ENCODE assay signal across 16 cellular contexts in the genomic region with DNA sequence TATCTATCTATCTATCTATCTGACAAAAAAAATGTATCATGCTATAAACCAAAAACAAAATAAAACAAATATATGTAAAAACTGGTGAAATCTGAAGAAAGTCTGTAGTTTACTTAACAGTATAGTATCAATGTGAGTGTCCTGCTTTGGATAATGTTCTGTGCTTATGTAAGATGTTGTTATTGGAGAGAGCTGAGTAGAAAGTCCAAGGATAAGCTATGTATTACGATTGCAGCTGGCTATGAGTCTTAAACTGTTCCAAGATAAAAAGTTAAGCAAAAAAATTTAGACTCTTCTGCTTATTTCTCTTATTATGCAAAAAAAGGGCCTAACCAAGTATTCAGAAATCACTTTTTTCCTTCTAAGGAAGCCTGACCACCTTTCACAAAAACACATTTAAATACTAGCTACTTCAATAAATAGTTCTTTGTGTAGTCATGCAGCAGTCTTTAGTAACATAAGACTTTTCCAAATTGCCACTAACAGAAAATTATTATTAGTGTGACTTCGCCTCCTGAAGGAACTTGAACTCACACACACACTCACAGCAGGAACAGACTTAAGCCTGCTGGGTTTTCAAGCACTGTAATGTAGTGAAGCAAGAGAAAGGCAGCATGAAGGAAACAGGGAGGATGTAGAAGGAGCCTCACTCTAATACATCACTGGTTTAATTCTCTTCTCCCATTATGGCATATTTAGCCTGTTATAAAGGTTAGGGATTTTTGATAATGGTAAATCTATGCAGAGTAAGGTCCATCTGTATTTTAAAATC.
DNase-seq lines count a peak whose midpoint lies in the region; ATAC-seq and TF ChIP-seq lines count a peak whose summit lies in the region.
"Had no signal": no experiment of that assay in that cellular context is flagged by ENCODE, and none has a peak within 500 bp of the region (broad histone marks: within the 10 kb centered on the region; RNA-seq: fewer than 3 reads in every experiment).

No MANE protein-coding gene starts in this region.

- no peaks in the 10 kb centered on the region for H3K9me3 ChIP-seq in right lobe of liver
- H3K9me3 ChIP-seq: BE2C had no signal

- H3K27ac ChIP-seq in right lobe of liver, result peak overlapping the region in 2 of 3 donors; percentile 5 to 27
- H3K27ac ChIP-seq: KMS-11 had no signal

- no peaks in the 10 kb centered on the region for H3K4me1 ChIP-seq in right lobe of liver
- H3K4me1 ChIP-seq: BE2C had no signal

- intact Hi-C loops in right lobe of liver (cut with DNase I), result no loop called here

- ATAC-seq in right lobe of liver (peak; percentile 79 to 98 (median 87)), HG02884 (IDR thresholded peaks at IDR 0.05; ENCODE audit: unreplicated experiment) (no peak)
- ATAC-seq: HCT116, Panc1 had no signal

- 53% methylated on average over 2 of the region's 2 CpGs for WGBS in right lobe of liver (ENCODE audit: insufficient coverage, low coverage, low lambda C conversion rate, missing lambda C conversion rate)

- DNase-seq in astrocyte of the spinal cord (ENCODE audit: low read depth, low spot score) (peak; percentile 7), fibroblast of the aortic adventitia (ENCODE audit: low read depth) (peak; percentile 32), right lobe of liver (no peak), retina (no peak), foreskin fibroblast (no peak)
- no peak for DNase-seq in stimulated activated CD4-positive, alpha-beta T cell treated with anti-CD3 and anti-CD28 coated beads, Interleukin-4, amount 100 ng/mL, for 24 hours
- DNase-seq: BE2C; Calu3; CD4-positive, alpha-beta memory T cell; NCI-H1436; NCI-H2029; NCI-H510A had no signal

- no peak for TF ChIP-seq POLR2A in right lobe of liver (IDR thresholded peaks at IDR 0.05)

- in situ Hi-C loops in astrocyte of the spinal cord (cut with HindIII; ENCODE audit: low sequenced_read_pairs), result no loop called here

- no peaks in the 10 kb centered on the region for H3K36me3 ChIP-seq in right lobe of liver
- H3K36me3 ChIP-seq: BE2C had no signal

- no peaks in the 10 kb centered on the region for H3K27me3 ChIP-seq in right lobe of liver
- H3K27me3 ChIP-seq: BE2C had no signal

- TF ChIP-seq CTCF in astrocyte of the spinal cord (IDR thresholded peaks at IDR 0.05; ENCODE audit: low read depth, low read length), result no peak
- TF ChIP-seq CTCF in fibroblast of the aortic adventitia (IDR thresholded peaks at IDR 0.05; ENCODE audit: insufficient read depth, low read length), result no peak
- TF ChIP-seq CTCF in right lobe of liver (IDR thresholded peaks at IDR 0.05), result no peak
- TF ChIP-seq CTCF in foreskin fibroblast (IDR thresholded peaks at IDR 0.05; ENCODE audit: low read depth, low read length), result no peak

- H3K4me3 ChIP-seq in astrocyte of the spinal cord (ENCODE audit: low read depth, low read length) (no peak overlapping the region), fibroblast of the aortic adventitia (ENCODE audit: low read depth, low read length) (no peak overlapping the region), right lobe of liver (no peak overlapping the region), foreskin fibroblast (ENCODE audit: low read depth in 1 of 2, low read length in 2 of 2) (no peak overlapping the region)

Comparison
In these comparisons a context has a peak if more than half of its experiments do, and no peak if none do; other contexts are left out.
1. DNase-seq: peak in astrocyte of the spinal cord (single experiment) and fibroblast of the aortic adventitia (single experiment); none in right lobe of liver (0 of 3), retina (single experiment), foreskin fibroblast (0 of 2) and stimulated activated CD4-positive, alpha-beta T cell treated with anti-CD3 and anti-CD28 coated beads, Interleukin-4, amount 100 ng/mL, for 24 hours (single experiment).